ENCODE assay signal across 8 cellular contexts in the genomic region with DNA sequence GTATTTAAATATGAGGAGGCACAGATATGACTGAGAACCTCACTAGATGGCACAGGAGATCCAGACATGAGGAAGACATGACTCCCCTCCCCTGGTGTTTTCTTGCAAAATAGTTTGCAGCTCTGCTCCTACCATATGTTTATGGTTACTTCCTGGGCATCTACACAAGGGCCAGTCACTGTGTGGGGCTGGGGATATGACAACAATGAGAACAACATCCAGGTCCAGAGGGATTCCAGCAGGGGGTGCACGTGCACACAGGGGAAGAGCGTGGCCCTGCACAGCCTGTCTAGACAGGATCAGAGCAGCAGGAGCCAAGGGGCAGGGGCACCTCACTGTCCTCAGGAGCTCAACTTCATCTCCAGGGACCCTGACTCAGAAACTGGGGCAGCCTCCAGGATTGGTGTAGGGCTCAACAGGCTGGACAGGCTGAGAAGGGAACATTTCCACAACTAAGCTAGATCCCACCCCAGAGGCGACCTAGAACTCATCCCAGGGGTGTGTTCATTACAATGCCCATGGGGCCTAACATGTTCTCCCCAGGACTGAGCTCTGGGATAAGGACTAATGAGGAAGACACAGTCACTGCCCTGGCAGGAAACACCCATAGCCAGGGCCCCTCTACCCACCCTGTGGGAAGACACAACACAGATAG. TPM values are rescaled to one million over a fixed set of nuclear protein-coding genes. Genes with fewer than 3 reads are reported as not detected.
DNase-seq lines count a peak whose midpoint lies in the region; TF ChIP-seq lines count a peak whose summit lies in the region.
"Not testable (repeated sequence)": the region's sequence is repeated elsewhere in the genome, so short reads cannot be mapped to it uniquely, and the experiment has no call there.

No MANE protein-coding gene starts in this region.

- H3K27me3 ChIP-seq in CD8-positive, alpha-beta memory T cell (ENCODE audit: insufficient read depth, low read length, poor library complexity, severe bottlenecking); HL-60 (ENCODE audit: insufficient read depth, poor library complexity, severe bottlenecking); Peyer's patch; adipocyte (replicated peaks; ENCODE audit: control insufficient read depth, insufficient read depth, low read length): not testable (repeated sequence)
- H3K27me3 ChIP-seq in neural progenitor cell, result peaks cover 39% of the 10 kb centered on the region

- H3K36me3 ChIP-seq in CD8-positive, alpha-beta memory T cell (ENCODE audit: insufficient read depth, low read length); Peyer's patch; adipocyte (ENCODE audit: control insufficient read depth, insufficient read depth, low read length, severe bottlenecking); neural progenitor cell: not testable (repeated sequence)

- H2AFZ ChIP-seq in neural progenitor cell (replicated peaks), result not testable (repeated sequence)

- peak; percentile 21 for TF ChIP-seq CTCF in HL-60 (IDR thresholded peaks at IDR 0.05; ENCODE audit: insufficient read depth, low read length)
- peak in 4 of 6 experiments; percentile 45 to 53 (median 47) for TF ChIP-seq CTCF in Peyer's patch (IDR thresholded peaks at IDR 0.05)
- TF ChIP-seq CTCF in neural progenitor cell (IDR thresholded peaks at IDR 0.05), result peak; percentile 40

- not testable (repeated sequence) for H3K36me3 Mint-ChIP-seq in CD8-positive, alpha-beta memory T cell; activated CD4-positive, alpha-beta T cell treated with anti-CD3 and anti-CD28 coated beads, Interleukin-2, amount 10 ng/mL, durations not matched to agents 7 days and 5 days (ENCODE audit: low read depth); neural progenitor cell

- H4K20me1 ChIP-seq in neural progenitor cell (ENCODE audit: low read depth), result not testable (repeated sequence)

- not testable (repeated sequence) for H3K9me3 Mint-ChIP-seq in CD8-positive, alpha-beta memory T cell; activated CD4-positive, alpha-beta T cell treated with anti-CD3 and anti-CD28 coated beads, Interleukin-2, amount 10 ng/mL, durations not matched to agents 7 days and 5 days; neural progenitor cell

- H3K9me3 ChIP-seq in CD8-positive, alpha-beta memory T cell (ENCODE audit: low read length); Peyer's patch; adipocyte (ENCODE audit: control insufficient read depth, low read length); neural progenitor cell (ENCODE audit: low read depth): not testable (repeated sequence)

- H3K27me3 Mint-ChIP-seq in CD8-positive, alpha-beta memory T cell; activated CD4-positive, alpha-beta T cell treated with anti-CD3 and anti-CD28 coated beads, Interleukin-2, amount 10 ng/mL, durations not matched to agents 7 days and 5 days; neural progenitor cell (ENCODE audit: insufficient read depth, low read depth): not testable (repeated sequence)

- H3K4me1 ChIP-seq in CD8-positive, alpha-beta memory T cell (ENCODE audit: insufficient read depth, low read length); Peyer's patch; adipocyte (ENCODE audit: control insufficient read depth, insufficient read depth, low read length); neural progenitor cell: not testable (repeated sequence)

- not testable (repeated sequence) for H3K79me2 ChIP-seq in neural progenitor cell (ENCODE audit: low read depth)

- POLR2A ChIA-PET in CD8-positive, alpha-beta memory T cell (lab: Charles Lee); activated CD4-positive, alpha-beta T cell treated with anti-CD3 and anti-CD28 coated beads, Interleukin-2, amount 10 ng/mL, durations not matched to agents 7 days and 5 days (lab: Charles Lee): not testable (repeated sequence)

- H3F3A ChIP-seq in neural progenitor cell (ENCODE audit: low read depth), result not testable (repeated sequence)

- TF ChIP-seq POLR2A in Peyer's patch (IDR thresholded peaks at IDR 0.05), result not testable (repeated sequence)

- H3K9ac ChIP-seq in adipocyte (ENCODE audit: low read length); neural progenitor cell: not testable (repeated sequence)

- H3K4me3 ChIP-seq in CD8-positive, alpha-beta memory T cell (ENCODE audit: low read length); HL-60 (replicated peaks; ENCODE audit: insufficient read depth, low read length); Peyer's patch; adipocyte (ENCODE audit: low read length); neural progenitor cell: not testable (repeated sequence)

- H3K4me2 ChIP-seq in neural progenitor cell, result not testable (repeated sequence)

- H3K4me3 Mint-ChIP-seq in CD8-positive, alpha-beta memory T cell; activated CD4-positive, alpha-beta T cell treated with anti-CD3 and anti-CD28 coated beads, Interleukin-2, amount 10 ng/mL, durations not matched to agents 7 days and 5 days; neural progenitor cell: not testable (repeated sequence)

- peak; percentile 35 to 69 (median 38) for DNase-seq in CD8-positive, alpha-beta memory T cell
- peak; percentile 34 to 81 for DNase-seq in HL-60 (ENCODE audit: low read depth in 1 of 2, low spot score in 1 of 2)
- peak; percentile 52 to 75 (median 62) for DNase-seq in Peyer's patch
- DNase-seq in activated CD4-positive, alpha-beta T cell treated with anti-CD3 and anti-CD28 coated beads, Interleukin-2, amount 10 ng/mL, durations not matched to agents 7 days and 5 days, result peak; percentile 66
- peak; percentile 22 for DNase-seq in adipocyte (ENCODE audit: low read depth)
- peak; percentile 6 for DNase-seq in globus pallidus (ENCODE audit: low spot score)
- DNase-seq in neural progenitor cell (ENCODE audit: low spot score), result peak; percentile 52
- DNase-seq in stimulated activated CD8-positive, alpha-beta memory T cell treated with anti-CD3 and anti-CD28 coated beads, Interleukin-4, amount 100 ng/mL, for 4 hours (ENCODE audit: low read depth in 2 of 2, low spot score in 1 of 2), result peak; percentile 10 to 18

- H3K27ac ChIP-seq in CD8-positive, alpha-beta memory T cell (ENCODE audit: low read depth, low read length); HL-60 (replicated peaks); Peyer's patch; neural progenitor cell: not testable (repeated sequence)

- H3K27ac Mint-ChIP-seq in CD8-positive, alpha-beta memory T cell, result peak overlapping the region in 1 of 8 donors; percentile 40
- H3K27ac Mint-ChIP-seq in activated CD4-positive, alpha-beta T cell treated with anti-CD3 and anti-CD28 coated beads, Interleukin-2, amount 10 ng/mL, durations not matched to agents 7 days and 5 days, result peak overlapping the region; percentile 9
- H3K27ac Mint-ChIP-seq in neural progenitor cell, result not testable (repeated sequence)

- not testable (repeated sequence) for H3K4me1 Mint-ChIP-seq in CD8-positive, alpha-beta memory T cell; neural progenitor cell
- peaks cover 10% of the 10 kb centered on the region for H3K4me1 Mint-ChIP-seq in activated CD4-positive, alpha-beta T cell treated with anti-CD3 and anti-CD28 coated beads, Interleukin-2, amount 10 ng/mL, durations not matched to agents 7 days and 5 days

- CTCF ChIA-PET in CD8-positive, alpha-beta memory T cell (lab: Charles Lee), result interaction anchor here (0.6 to 2.4 kb wide), 3 partner anchors 13 to 223 kb away, joined by 3 to 15 read pairs (median 8); no protein-coding TSS in a partner anchor
- CTCF ChIA-PET in activated CD4-positive, alpha-beta T cell treated with anti-CD3 and anti-CD28 coated beads, Interleukin-2, amount 10 ng/mL, durations not matched to agents 7 days and 5 days (lab: Charles Lee), result interaction anchor here (0.6 to 1.6 kb wide), 3 partner anchors 15 to 242 kb away, joined by 3 to 5 read pairs (median 4); no protein-coding TSS in a partner anchor

RNA-seq across cellular contexts. Expression of gene DRICH1, which starts 4.6 kb away (rescaled TPM):
- under 1 TPM; 0.47 to 0.66 TPM for total RNA-seq in CD8-positive, alpha-beta memory T cell
- polyA plus RNA-seq in CD8-positive, alpha-beta memory T cell, result not detected
- total RNA-seq in Peyer's patch (1 to 10 TPM in 1 of 4 donors, under 1 TPM in 1, not detected in 2; 0.67 to 1.1 TPM), neural progenitor cell (ENCODE audit: low replicate concordance) (not detected in 2 replicates)
- 1 to 10 TPM; 1.2 to 1.8 TPM for total RNA-seq in activated CD4-positive, alpha-beta T cell treated with anti-CD3 and anti-CD28 coated beads, Interleukin-2, amount 10 ng/mL, durations not matched to agents 7 days and 5 days

RNA-seq across cellular contexts. Expression of gene IGLL1, which starts 47.4 kb away (rescaled TPM):
- total RNA-seq in CD8-positive, alpha-beta memory T cell, result not detected
- polyA plus RNA-seq in CD8-positive, alpha-beta memory T cell, result not detected
- total RNA-seq in Peyer's patch, result not detected
- total RNA-seq in activated CD4-positive, alpha-beta T cell treated with anti-CD3 and anti-CD28 coated beads, Interleukin-2, amount 10 ng/mL, durations not matched to agents 7 days and 5 days, result not detected
- not detected in 2 replicates for total RNA-seq in neural progenitor cell (ENCODE audit: low replicate concordance)

Comparison
In these comparisons a context has a peak if more than half of its experiments do, and no peak if none do; other contexts are left out.
1. DNase-seq: peak in every context shown above with its lines; median percentile 66 in activated CD4-positive, alpha-beta T cell treated with anti-CD3 and anti-CD28 coated beads, Interleukin-2, amount 10 ng/mL, durations not matched to agents 7 days and 5 days; 62 in Peyer's patch; 58 in HL-60; 52 in neural progenitor cell; 38 in CD8-positive, alpha-beta memory T cell; 22 in adipocyte; 14 in stimulated activated CD8-positive, alpha-beta memory T cell treated with anti-CD3 and anti-CD28 coated beads, Interleukin-4, amount 100 ng/mL, for 4 hours; 6 in globus pallidus.